Comparison of ENCODE assay signal across 8 cellular contexts in the genomic region with DNA sequence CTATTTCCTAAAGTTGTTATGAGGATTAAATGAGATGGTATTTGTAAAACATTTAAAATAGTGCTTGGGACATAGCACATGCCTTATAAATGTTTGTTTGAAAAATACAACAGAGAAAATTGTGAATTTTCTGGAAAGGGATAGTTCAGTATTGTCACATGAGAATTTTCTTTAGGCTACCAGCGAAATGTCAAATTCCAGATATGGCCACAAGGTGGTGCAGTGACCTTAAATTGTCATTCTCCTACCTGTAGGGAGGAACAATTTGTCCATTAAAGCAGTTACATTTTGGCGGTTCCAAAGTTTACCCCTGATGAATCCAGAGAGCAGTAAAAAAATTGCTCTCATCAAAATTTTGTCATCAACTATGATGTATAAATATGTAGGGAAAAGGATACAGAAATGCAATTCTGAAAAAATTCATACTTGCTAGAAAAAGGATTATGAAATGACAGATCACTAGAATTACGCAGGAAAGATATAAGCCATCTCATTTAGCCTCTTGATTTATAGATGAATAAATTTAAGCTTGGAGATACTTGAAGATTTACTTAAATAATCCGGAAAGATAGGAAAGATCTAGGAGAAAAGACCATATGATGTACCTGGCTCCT. TPM values are rescaled to one million over a fixed set of nuclear protein-coding genes. Genes with fewer than 3 reads are reported as not detected.
A peak's percentile ranks its signal among the peaks of the same experiment; 100 is the strongest.
DNase-seq lines count a peak whose midpoint lies in the region; ATAC-seq and TF ChIP-seq lines count a peak whose summit lies in the region.

No MANE protein-coding gene starts in this region.

- H3K4me1 Mint-ChIP-seq in CD8-positive, alpha-beta T cell (ENCODE audit: low read depth), result no peaks in the 10 kb centered on the region
- H3K4me1 Mint-ChIP-seq in naive thymus-derived CD4-positive, alpha-beta T cell, result no peaks in the 10 kb centered on the region
- H3K4me1 Mint-ChIP-seq in stimulated activated effector memory CD8-positive, alpha-beta T cell treated with anti-CD3 and anti-CD28 coated beads, Interleukin-12 subunit alpha, Interleukin-12 subunit beta, amount 100 ng/mL, for 72 hours, result no peaks in the 10 kb centered on the region

- H3K27me3 ChIP-seq in CD8-positive, alpha-beta T cell (ENCODE audit: insufficient read depth, low read length), result no peaks in the 10 kb centered on the region
- H3K27me3 ChIP-seq in naive thymus-derived CD4-positive, alpha-beta T cell (ENCODE audit: control insufficient read depth in 2 of 2, insufficient read depth in 2 of 2, low read length in 2 of 2), result no peaks in the 10 kb centered on the region

- H3K9me3 Mint-ChIP-seq in CD8-positive, alpha-beta T cell, result peaks cover 19% of the 10 kb centered on the region
- peaks cover 5 to 19% (median 11%) of the 10 kb centered on the region in 11 donors for H3K9me3 Mint-ChIP-seq in naive thymus-derived CD4-positive, alpha-beta T cell
- H3K9me3 Mint-ChIP-seq in stimulated activated effector memory CD8-positive, alpha-beta T cell treated with anti-CD3 and anti-CD28 coated beads, Interleukin-12 subunit alpha, Interleukin-12 subunit beta, amount 100 ng/mL, for 72 hours, result peaks cover 12% of the 10 kb centered on the region

- H3K36me3 ChIP-seq in CD8-positive, alpha-beta T cell (ENCODE audit: insufficient read depth, low read length), result no peaks in the 10 kb centered on the region
- H3K36me3 ChIP-seq in naive thymus-derived CD4-positive, alpha-beta T cell (ENCODE audit: control insufficient read depth in 2 of 3, insufficient read depth in 3 of 3, low read length in 3 of 3), result no peaks in the 10 kb centered on the region

- H3K4me3 ChIP-seq in CD8-positive, alpha-beta T cell (ENCODE audit: low read depth, low read length), result no peak overlapping the region
- no peak overlapping the region for H3K4me3 ChIP-seq in naive thymus-derived CD4-positive, alpha-beta T cell (ENCODE audit: low read length)

- CTCF ChIA-PET in CD8-positive, alpha-beta T cell (lab: Charles Lee), result interaction anchor here (0.9 to 2.2 kb wide), 18 partner anchors 10 to 153 kb away, joined by 3 to 77 read pairs (median 4); no protein-coding TSS in a partner anchor
- CTCF ChIA-PET in naive thymus-derived CD4-positive, alpha-beta T cell (lab: Charles Lee), result interaction anchor here (0.6 to 1.9 kb wide), 10 partner anchors 71 to 1537 kb away, joined by 3 to 25 read pairs (median 3); no protein-coding TSS in a partner anchor

- peaks cover 4% of the 10 kb centered on the region for H3K36me3 Mint-ChIP-seq in CD8-positive, alpha-beta T cell
- H3K36me3 Mint-ChIP-seq in naive thymus-derived CD4-positive, alpha-beta T cell, result peaks cover 0 to 17% (median 0%) of the 10 kb centered on the region in 5 donors
- H3K36me3 Mint-ChIP-seq in stimulated activated effector memory CD8-positive, alpha-beta T cell treated with anti-CD3 and anti-CD28 coated beads, Interleukin-12 subunit alpha, Interleukin-12 subunit beta, amount 100 ng/mL, for 72 hours, result no peaks in the 10 kb centered on the region

- DNase-seq in CD8-positive, alpha-beta T cell, result peak; percentile 42 to 79 (median 67)
- DNase-seq in HCEC 1CT (peak; percentile 34), NCI-H774 (lab: John Stamatoyannopoulos, UW) (peak; percentile 5), epidermal melanocyte (ENCODE audit: insufficient read length, low spot score) (peak; percentile 38)
- peak; percentile 44 to 47 for DNase-seq in activated CD8-positive, alpha-beta memory T cell treated with anti-CD3 and anti-CD28 coated beads for 4 hours (ENCODE audit: low read depth in 2 of 2)
- peak; percentile 32 to 69 (median 56) for DNase-seq in naive thymus-derived CD4-positive, alpha-beta T cell
- peak; percentile 47 to 76 for DNase-seq in stimulated activated effector memory CD8-positive, alpha-beta T cell treated with anti-CD3 and anti-CD28 coated beads, Interleukin-12 subunit alpha, Interleukin-12 subunit beta, amount 100 ng/mL, for 72 hours (ENCODE audit: low spot score in 2 of 2)

- ATAC-seq in CD8-positive, alpha-beta T cell, result no peak
- peak; percentile 76 for ATAC-seq in naive thymus-derived CD4-positive, alpha-beta T cell
- peak; percentile 43 for ATAC-seq in stimulated activated effector memory CD8-positive, alpha-beta T cell treated with anti-CD3 and anti-CD28 coated beads, Interleukin-12 subunit alpha, Interleukin-12 subunit beta, amount 100 ng/mL, for 72 hours
- ATAC-seq in HG02970 (IDR thresholded peaks at IDR 0.05; ENCODE audit: low FRiP score, unreplicated experiment), result no peak

- POLR2A ChIA-PET in CD8-positive, alpha-beta T cell (lab: Charles Lee), result no interaction called here
- POLR2A ChIA-PET in naive thymus-derived CD4-positive, alpha-beta T cell (lab: Charles Lee), result no interaction called here

- H3K4me1 ChIP-seq in CD8-positive, alpha-beta T cell (ENCODE audit: insufficient read depth, low read length), result no peaks in the 10 kb centered on the region
- no peaks in the 10 kb centered on the region for H3K4me1 ChIP-seq in naive thymus-derived CD4-positive, alpha-beta T cell (ENCODE audit: control insufficient read depth in 2 of 2, insufficient read depth in 2 of 2, low read length in 2 of 2)

- no peak overlapping the region for H3K27ac Mint-ChIP-seq in CD8-positive, alpha-beta T cell
- H3K27ac Mint-ChIP-seq in naive thymus-derived CD4-positive, alpha-beta T cell, result no peak overlapping the region
- no peak overlapping the region for H3K27ac Mint-ChIP-seq in stimulated activated effector memory CD8-positive, alpha-beta T cell treated with anti-CD3 and anti-CD28 coated beads, Interleukin-12 subunit alpha, Interleukin-12 subunit beta, amount 100 ng/mL, for 72 hours

- intact Hi-C loops in CD8-positive, alpha-beta T cell (cut with DNase I, micrococcal nuclease), result loop anchor here (1.0 to 10.0 kb wide), 5 partner anchors 73 to 633 kb away; no protein-coding TSS in a partner anchor
- intact Hi-C loops in naive thymus-derived CD4-positive, alpha-beta T cell (cut with micrococcal nuclease), result loop anchor here (1.0 to 2.0 kb wide), 5 partner anchors 73 to 633 kb away; no protein-coding TSS in a partner anchor

- H3K4me3 Mint-ChIP-seq in CD8-positive, alpha-beta T cell, result no peak overlapping the region
- H3K4me3 Mint-ChIP-seq in naive thymus-derived CD4-positive, alpha-beta T cell, result no peak overlapping the region
- H3K4me3 Mint-ChIP-seq in stimulated activated effector memory CD8-positive, alpha-beta T cell treated with anti-CD3 and anti-CD28 coated beads, Interleukin-12 subunit alpha, Interleukin-12 subunit beta, amount 100 ng/mL, for 72 hours, result no peak overlapping the region

- peak; percentile 97 for TF ChIP-seq CTCF in CD8-positive, alpha-beta T cell (IDR thresholded peaks at IDR 0.05)

- peaks cover 7% of the 10 kb centered on the region for H3K9me3 ChIP-seq in CD8-positive, alpha-beta T cell (ENCODE audit: low read length)
- H3K9me3 ChIP-seq in naive thymus-derived CD4-positive, alpha-beta T cell (ENCODE audit: control insufficient read depth in 2 of 3, low read length in 3 of 3), result peaks cover 0 to 16% (median 0%) of the 10 kb centered on the region in 3 experiments

- no peak overlapping the region for H3K27ac ChIP-seq in CD8-positive, alpha-beta T cell (ENCODE audit: low read depth, low read length)
- H3K27ac ChIP-seq in naive thymus-derived CD4-positive, alpha-beta T cell (ENCODE audit: low read depth, low read length), result no peak overlapping the region

- H3K27me3 Mint-ChIP-seq in CD8-positive, alpha-beta T cell (ENCODE audit: low read depth), result peaks cover 20% of the 10 kb centered on the region
- H3K27me3 Mint-ChIP-seq in naive thymus-derived CD4-positive, alpha-beta T cell, result peaks cover 5 to 23% (median 14%) of the 10 kb centered on the region in 5 donors

RNA-seq across cellular contexts. Expression of a gene that starts 50.2 kb away (rescaled TPM):
- not detected for total RNA-seq in CD8-positive, alpha-beta T cell
- total RNA-seq in naive thymus-derived CD4-positive, alpha-beta T cell, result not detected
- not detected for polyA plus RNA-seq in naive thymus-derived CD4-positive, alpha-beta T cell

Comparison
In these comparisons a context has a peak if more than half of its experiments do, and no peak if none do; other contexts are left out.
1. ATAC-seq: peak in naive thymus-derived CD4-positive, alpha-beta T cell (single experiment) and stimulated activated effector memory CD8-positive, alpha-beta T cell treated with anti-CD3 and anti-CD28 coated beads, Interleukin-12 subunit alpha, Interleukin-12 subunit beta, amount 100 ng/mL, for 72 hours (single experiment); none in CD8-positive, alpha-beta T cell (single experiment) and HG02970 (single experiment).
2. DNase-seq: peak in every context shown above with its lines; median percentile 67 in CD8-positive, alpha-beta T cell; 62 in stimulated activated effector memory CD8-positive, alpha-beta T cell treated with anti-CD3 and anti-CD28 coated beads, Interleukin-12 subunit alpha, Interleukin-12 subunit beta, amount 100 ng/mL, for 72 hours; 56 in naive thymus-derived CD4-positive, alpha-beta T cell; 46 in activated CD8-positive, alpha-beta memory T cell treated with anti-CD3 and anti-CD28 coated beads for 4 hours; 38 in epidermal melanocyte; 34 in HCEC 1CT; 5 in NCI-H774.